24 cellular contexts compared by ENCODE assay signal in the genomic region with DNA sequence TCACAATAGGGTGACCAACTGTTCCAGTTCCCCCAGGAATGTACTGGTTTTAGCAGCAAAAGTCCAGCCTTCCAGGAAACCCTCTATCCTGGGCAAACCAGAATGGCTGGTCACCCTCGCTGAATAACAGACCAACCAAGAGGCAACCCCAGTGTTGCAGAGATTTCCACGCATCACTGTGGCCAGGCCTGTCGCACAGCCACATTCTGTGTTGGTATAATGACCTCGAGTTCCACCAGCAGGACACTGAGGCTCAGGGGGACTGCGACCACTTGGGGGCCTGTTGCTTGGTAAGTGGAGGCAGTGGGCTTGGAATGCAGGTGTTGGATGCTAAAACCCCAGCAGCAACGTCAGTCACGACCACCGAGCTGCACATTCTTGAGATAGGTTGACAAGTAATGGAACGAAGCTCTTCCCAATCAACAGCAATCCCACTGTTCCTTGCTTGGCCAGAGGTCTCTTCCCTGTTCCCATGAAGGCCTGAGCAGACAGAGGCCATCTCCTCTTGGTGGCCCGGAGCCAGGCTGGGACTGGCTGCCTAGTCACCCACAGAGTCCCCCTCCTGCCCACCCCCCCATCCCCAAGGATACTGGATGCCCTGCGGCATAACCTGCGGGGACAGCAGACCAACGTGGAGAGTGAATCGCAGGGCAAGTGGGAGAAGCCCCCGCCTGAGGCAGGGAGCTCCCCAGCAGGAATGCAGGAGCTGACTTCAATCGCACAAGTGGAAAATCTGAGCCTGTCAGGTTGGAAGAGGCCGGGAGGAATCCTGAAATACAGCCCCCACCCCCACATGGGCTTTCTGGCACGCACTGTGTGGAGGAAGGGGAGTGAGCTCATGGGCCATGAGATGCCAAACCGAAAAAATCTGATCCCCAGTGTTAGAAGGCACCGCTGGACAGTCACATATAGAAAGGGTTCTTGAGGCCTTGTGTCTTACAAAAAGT. TPM values are rescaled to one million over a fixed set of nuclear protein-coding genes. Genes with fewer than 3 reads are reported as not detected.
DNase-seq lines count a peak whose midpoint lies in the region; ATAC-seq lines count a peak whose summit lies in the region.
"Had no signal": no experiment of that assay in that cellular context is flagged by ENCODE, and none has a peak within 500 bp of the region (broad histone marks: within the 10 kb centered on the region; RNA-seq: fewer than 3 reads in every experiment).

No MANE protein-coding gene starts in this region.

- H3K9me3 ChIP-seq in GM23248 (ENCODE audit: low read depth) = no peaks in the 10 kb centered on the region
- H3K9me3 ChIP-seq: body of pancreas had no signal

- no peak for ATAC-seq in left lobe of liver
- ATAC-seq in stimulated activated naive B cell treated with anti-CD40 and anti-IgM and Interleukin-4, amounts not matched to agents 10 μg/mL and 1 μg/mL and 100 μg/mL, for 72 hours (replicated peaks) = no peak
- ATAC-seq in activated naive CD4-positive, alpha-beta T cell treated with anti-CD3 and anti-CD28 coated beads, Interleukin-2, amount 50 U/mL, for 72 hours = no peak
- ATAC-seq: body of pancreas; natural killer cell treated with Interleukin-12 subunit alpha and Interleukin-12 subunit beta and Interleukin-15 and Interleukin-18, amount 100 ng/mL, for 72 hours; stimulated activated effector memory CD8-positive, alpha-beta T cell treated with anti-CD3 and anti-CD28 coated beads, Interleukin-12 subunit alpha, Interleukin-12 subunit beta, amount 100 ng/mL, for 72 hours had no signal

- H3K4me2 ChIP-seq in GM23248 (ENCODE audit: unreplicated experiment) = no peak overlapping the region

- 91 to 93% methylated on average over 18 to 20 of the region's 20 CpGs for WGBS in GM23248 (ENCODE audit: low coverage in 1 of 2, low lambda C conversion rate in 2 of 2, missing lambda C conversion rate in 2 of 2), 2 experiments

- DNase-seq in activated CD8-positive, alpha-beta memory T cell treated with anti-CD3 and anti-CD28 coated beads for 24 hours = peak; percentile 48
- DNase-seq in activated CD8-positive, alpha-beta memory T cell treated with anti-CD3 and anti-CD28 coated beads, Interleukin-2, amount 50 U/mL, for 4 hours = no peak
- DNase-seq in amniotic stem cell (lab: John Stamatoyannopoulos, UW) = peak; percentile 45
- peak; percentile 38 for DNase-seq in left lobe of liver (ENCODE audit: low spot score)
- DNase-seq in stimulated activated naive B cell treated with anti-CD40 and anti-IgM and Interleukin-4, amounts not matched to agents 10 μg/mL and 1 μg/mL and 100 μg/mL, for 72 hours = no peak
- no peak for DNase-seq in GM23248
- DNase-seq in glomerular visceral epithelial cell (ENCODE audit: extremely low spot score) = no peak
- DNase-seq in activated naive CD4-positive, alpha-beta T cell treated with anti-CD3 and anti-CD28 coated beads, Interleukin-2, amount 50 U/mL, for 72 hours (ENCODE audit: low spot score in 2 of 2) = no peak
- DNase-seq: 8988T; body of pancreas; CD8-positive, alpha-beta memory T cell; cortex of kidney; left cardiac atrium; midbrain; NCI-H1092; NCI-H1930; NCI-H2227 treated with DMSO at 0.1 percent for 48 hours; NCI-H748 treated with DMSO at 0.1 percent for 48 hours; stimulated activated CD4-positive, alpha-beta T cell treated with anti-CD3 and anti-CD28 coated beads, Interleukin-1b, Interleukin-23, amount 100 ng/mL, for 48 hours had no signal

- 0 out of 2 replicates have a peak, but pooled peaks cover 1% of the 10 kb centered on the region for H3K79me2 ChIP-seq in GM23248 (ENCODE audit: insufficient read depth)

- H3K27ac Mint-ChIP-seq in stimulated activated naive B cell treated with anti-CD40 and anti-IgM and Interleukin-4, amounts not matched to agents 10 μg/mL and 1 μg/mL and 100 μg/mL, for 72 hours = peak overlapping the region; percentile 37
- no peak overlapping the region for H3K27ac Mint-ChIP-seq in activated naive CD4-positive, alpha-beta T cell treated with anti-CD3 and anti-CD28 coated beads, Interleukin-2, amount 50 U/mL, for 72 hours
- H3K27ac Mint-ChIP-seq: activated naive CD8-positive, alpha-beta T cell; activated T-helper 1 cell treated with anti-CD3 and anti-CD28 coated beads, Interleukin-12 subunit alpha, Interleukin-12 subunit beta, Interleukin-2, Interleukin-4 antibody, amounts not matched to agents 30 ng/mL and 10 ng/mL and 1 ng/mL, durations not matched to agents 14 hours and 24 hours and 36 hours; natural killer cell treated with Interleukin-12 subunit alpha and Interleukin-12 subunit beta and Interleukin-15 and Interleukin-18, amount 100 ng/mL, for 72 hours; progenitor cell of endocrine pancreas; stimulated activated effector memory CD8-positive, alpha-beta T cell treated with anti-CD3 and anti-CD28 coated beads, Interleukin-12 subunit alpha, Interleukin-12 subunit beta, amount 100 ng/mL, for 72 hours had no signal

- peaks cover 0 to 5% of the 10 kb centered on the region in 2 donors for H3K4me1 Mint-ChIP-seq in stimulated activated naive B cell treated with anti-CD40 and anti-IgM and Interleukin-4, amounts not matched to agents 10 μg/mL and 1 μg/mL and 100 μg/mL, for 72 hours

- H3K4me3 ChIP-seq in GM23248 = no peak overlapping the region
- H3K4me3 ChIP-seq: body of pancreas had no signal

- H3K9me2 ChIP-seq in GM23248 (ENCODE audit: insufficient read depth) = no peaks in the 10 kb centered on the region

- H3K27me3 Mint-ChIP-seq in stimulated activated naive B cell treated with anti-CD40 and anti-IgM and Interleukin-4, amounts not matched to agents 10 μg/mL and 1 μg/mL and 100 μg/mL, for 72 hours = no peaks in the 10 kb centered on the region
- H3K27me3 Mint-ChIP-seq: activated naive CD8-positive, alpha-beta T cell; CD8-positive, alpha-beta memory T cell; natural killer cell treated with Interleukin-12 subunit alpha and Interleukin-12 subunit beta and Interleukin-15 and Interleukin-18, amount 100 ng/mL, for 72 hours; progenitor cell of endocrine pancreas had no signal

- no peak overlapping the region for H2AFZ ChIP-seq in GM23248

- no peak overlapping the region for H3K27ac ChIP-seq in GM23248
- H3K27ac ChIP-seq: body of pancreas had no signal

- no peaks in the 10 kb centered on the region for H3K9me3 Mint-ChIP-seq in stimulated activated naive B cell treated with anti-CD40 and anti-IgM and Interleukin-4, amounts not matched to agents 10 μg/mL and 1 μg/mL and 100 μg/mL, for 72 hours
- H3K9me3 Mint-ChIP-seq in activated naive CD4-positive, alpha-beta T cell treated with anti-CD3 and anti-CD28 coated beads, Interleukin-2, amount 50 U/mL, for 72 hours = no peaks in the 10 kb centered on the region
- H3K9me3 Mint-ChIP-seq: activated T-helper 1 cell treated with anti-CD3 and anti-CD28 coated beads, Interleukin-12 subunit alpha, Interleukin-12 subunit beta, Interleukin-2, Interleukin-4 antibody, amounts not matched to agents 30 ng/mL and 10 ng/mL and 1 ng/mL, durations not matched to agents 14 hours and 24 hours and 36 hours; CD8-positive, alpha-beta memory T cell; natural killer cell treated with Interleukin-12 subunit alpha and Interleukin-12 subunit beta and Interleukin-15 and Interleukin-18, amount 100 ng/mL, for 72 hours; stimulated activated effector memory CD8-positive, alpha-beta T cell treated with anti-CD3 and anti-CD28 coated beads, Interleukin-12 subunit alpha, Interleukin-12 subunit beta, amount 100 ng/mL, for 72 hours had no signal

- in situ Hi-C loops in GM23248 (cut with MboI) = no loop called here

- H3K36me3 ChIP-seq in GM23248 (ENCODE audit: low read depth) = peaks cover 14% of the 10 kb centered on the region; the same call in 1 of the 2 replicates

- H4K20me1 ChIP-seq in GM23248 (ENCODE audit: insufficient read depth) = no peaks in the 10 kb centered on the region

- H3K9ac ChIP-seq in GM23248 = no peak overlapping the region

- no peaks in the 10 kb centered on the region for H3K27me3 ChIP-seq in GM23248 (replicated peaks; ENCODE audit: insufficient read depth)
- H3K27me3 ChIP-seq: body of pancreas had no signal

- H3K4me1 ChIP-seq in GM23248 (ENCODE audit: insufficient read depth) = peaks cover 14% of the 10 kb centered on the region

- peaks cover 48 to 76% of the 10 kb centered on the region in 2 donors for H3K36me3 Mint-ChIP-seq in stimulated activated naive B cell treated with anti-CD40 and anti-IgM and Interleukin-4, amounts not matched to agents 10 μg/mL and 1 μg/mL and 100 μg/mL, for 72 hours
- peaks cover 8 to 18% of the 10 kb centered on the region in 2 donors for H3K36me3 Mint-ChIP-seq in activated naive CD4-positive, alpha-beta T cell treated with anti-CD3 and anti-CD28 coated beads, Interleukin-2, amount 50 U/mL, for 72 hours

- H3K4me3 Mint-ChIP-seq in stimulated activated naive B cell treated with anti-CD40 and anti-IgM and Interleukin-4, amounts not matched to agents 10 μg/mL and 1 μg/mL and 100 μg/mL, for 72 hours = no peak overlapping the region
- H3K4me3 Mint-ChIP-seq: activated naive CD8-positive, alpha-beta T cell; activated T-helper 1 cell treated with anti-CD3 and anti-CD28 coated beads, Interleukin-12 subunit alpha, Interleukin-12 subunit beta, Interleukin-2, Interleukin-4 antibody, amounts not matched to agents 30 ng/mL and 10 ng/mL and 1 ng/mL, durations not matched to agents 14 hours and 24 hours and 36 hours; CD8-positive, alpha-beta memory T cell; natural killer cell treated with Interleukin-12 subunit alpha and Interleukin-12 subunit beta and Interleukin-15 and Interleukin-18, amount 100 ng/mL, for 72 hours; stimulated activated effector memory CD8-positive, alpha-beta T cell treated with anti-CD3 and anti-CD28 coated beads, Interleukin-12 subunit alpha, Interleukin-12 subunit beta, amount 100 ng/mL, for 72 hours had no signal

- H3F3A ChIP-seq in GM23248 (ENCODE audit: insufficient read depth) = peaks cover 10% of the 10 kb centered on the region; the same call in 1 of the 2 replicates

RNA-seq across cellular contexts. Expression of gene MN1, which starts 43.4 kb away (rescaled TPM):
- total RNA-seq in left lobe of liver = 1.2 TPM
- 24.8 and 25.9 TPM in 2 replicates for total RNA-seq in GM23248 (2014; rRNA removed; shearing (Covaris generic))
- 4.2 and 4.4 TPM in 2 replicates for polyA plus RNA-seq in GM23248 (2016; fragmentation: Nextera tagmentation; extraction: Ambion mirVana)
- under 1 TPM; 0.14 to 0.16 TPM for total RNA-seq in activated naive CD4-positive, alpha-beta T cell treated with anti-CD3 and anti-CD28 coated beads, Interleukin-2, amount 50 U/mL, for 72 hours
- polyA plus RNA-seq: CD8-positive, alpha-beta memory T cell had no signal

Comparison
In these comparisons a context has a peak if more than half of its experiments do, and no peak if none do; other contexts are left out.
1. DNase-seq: peak in activated CD8-positive, alpha-beta memory T cell treated with anti-CD3 and anti-CD28 coated beads for 24 hours (single experiment), amniotic stem cell (single experiment) and left lobe of liver (single experiment); none in activated CD8-positive, alpha-beta memory T cell treated with anti-CD3 and anti-CD28 coated beads, Interleukin-2, amount 50 U/mL, for 4 hours (single experiment), stimulated activated naive B cell treated with anti-CD40 and anti-IgM and Interleukin-4, amounts not matched to agents 10 μg/mL and 1 μg/mL and 100 μg/mL, for 72 hours (single experiment), GM23248 (single experiment), glomerular visceral epithelial cell (single experiment) and activated naive CD4-positive, alpha-beta T cell treated with anti-CD3 and anti-CD28 coated beads, Interleukin-2, amount 50 U/mL, for 72 hours (0 of 2).
2. RNA of gene MN1, which starts 43.4 kb away (total RNA-seq): 24.8 to 25.9 TPM in GM23248; 1.2 TPM in left lobe of liver (single experiment) and 0.14 to 0.16 TPM in activated naive CD4-positive, alpha-beta T cell treated with anti-CD3 and anti-CD28 coated beads, Interleukin-2, amount 50 U/mL, for 72 hours; every median in the first group is over 10 times any median in the second.